ENCODE assay signal across 11 cellular contexts in the genomic region with DNA sequence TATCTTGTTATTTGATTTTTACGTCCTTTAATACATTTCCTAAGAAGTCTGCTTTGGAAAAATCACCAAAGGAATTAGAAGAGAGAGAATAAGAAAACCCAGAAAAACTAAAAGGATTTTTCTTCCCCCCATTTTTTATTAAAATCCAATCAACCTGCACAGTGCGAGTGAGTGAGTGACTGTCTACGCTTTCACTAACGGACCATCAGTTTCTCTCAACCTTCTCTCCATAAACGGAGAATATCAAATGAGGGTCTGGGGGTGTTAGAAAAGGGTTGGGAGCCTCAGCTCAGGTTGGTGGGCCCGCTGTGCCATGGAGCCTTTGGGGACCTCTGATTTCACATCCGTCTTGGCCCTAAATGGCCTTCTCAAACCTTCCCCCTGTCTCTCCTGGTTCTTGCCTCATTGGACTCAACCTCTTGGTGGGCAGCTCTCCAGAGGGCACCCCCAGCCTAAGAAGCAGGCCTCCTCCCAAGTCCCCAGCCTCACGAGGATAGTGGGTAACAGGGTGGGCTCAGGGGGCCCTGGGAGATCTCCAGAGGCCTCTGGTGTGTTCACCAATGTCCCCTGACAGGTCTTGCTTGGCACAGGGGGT. TPM values are rescaled to one million over a fixed set of nuclear protein-coding genes. Genes with fewer than 3 reads are reported as not detected.
DNase-seq lines count a peak whose midpoint lies in the region; ATAC-seq and TF ChIP-seq lines count a peak whose summit lies in the region.
"Had no signal": no experiment of that assay in that cellular context is flagged by ENCODE, and none has a peak within 500 bp of the region (broad histone marks: within the 10 kb centered on the region; RNA-seq: fewer than 3 reads in every experiment).

No MANE protein-coding gene starts in this region.

- intact Hi-C loops in CD8-positive, alpha-beta T cell (cut with DNase I, micrococcal nuclease): no loop called here
- intact Hi-C loops in PC-9 (cut with micrococcal nuclease; ENCODE audit: unreplicated experiment): no loop called here

- H3K9me3 Mint-ChIP-seq in CD8-positive, alpha-beta T cell: no peaks in the 10 kb centered on the region

- no peaks in the 10 kb centered on the region for H3K36me3 ChIP-seq in CD8-positive, alpha-beta T cell (ENCODE audit: insufficient read depth, low read length)
- H3K36me3 ChIP-seq in endocrine pancreas (ENCODE audit: control insufficient read depth, insufficient read depth, low read length): no peaks in the 10 kb centered on the region
- peaks cover 2% of the 10 kb centered on the region for H3K36me3 ChIP-seq in parathyroid adenoma (ENCODE audit: control insufficient read depth, insufficient read depth, low read length)
- no peaks in the 10 kb centered on the region for H3K36me3 ChIP-seq in PC-9 (ENCODE audit: low read depth)
- no peaks in the 10 kb centered on the region for H3K36me3 ChIP-seq in Karpas-422 (ENCODE audit: insufficient read depth, low read length)
- H3K36me3 ChIP-seq: left lung had no signal

- CTCF ChIA-PET in CD8-positive, alpha-beta T cell (lab: Charles Lee): no interaction called here
- CTCF ChIA-PET in PC-9 (lab: Charles Lee): no interaction called here

- H3K79me2 ChIP-seq in parathyroid adenoma (peaks cover 5% of the 10 kb centered on the region), PC-9 (ENCODE audit: low read depth) (no peaks in the 10 kb centered on the region), Karpas-422 (ENCODE audit: low read length) (no peaks in the 10 kb centered on the region)

- H2AFZ ChIP-seq in parathyroid adenoma (peak overlapping the region; percentile 80), PC-9 (no peak overlapping the region), Karpas-422 (ENCODE audit: low read length) (no peak overlapping the region)

- peaks cover 41% of the 10 kb centered on the region for H3K27me3 Mint-ChIP-seq in CD8-positive, alpha-beta T cell (ENCODE audit: low read depth)

- H3K27ac Mint-ChIP-seq in CD8-positive, alpha-beta T cell: no peak overlapping the region

- no peak overlapping the region for H3K27ac ChIP-seq in CD8-positive, alpha-beta T cell (ENCODE audit: low read depth, low read length)
- no peak overlapping the region for H3K27ac ChIP-seq in parathyroid adenoma
- no peak overlapping the region for H3K27ac ChIP-seq in PC-9
- H3K27ac ChIP-seq in Karpas-422 (ENCODE audit: low read length): no peak overlapping the region
- H3K27ac ChIP-seq: left lung had no signal

- BruUV-seq in PC-9 (replicated peaks; lab: Mats Ljungman, UMichigan): no TSS peak

- H3F3A ChIP-seq in PC-9 (ENCODE audit: insufficient read depth, low read depth): no peaks in the 10 kb centered on the region

- H3K9ac ChIP-seq in endocrine pancreas (ENCODE audit: control insufficient read depth, insufficient read depth, low read length) (no peak overlapping the region), parathyroid adenoma (no peak overlapping the region), Karpas-422 (ENCODE audit: low read length) (no peak overlapping the region)

- H3K4me1 Mint-ChIP-seq in CD8-positive, alpha-beta T cell (ENCODE audit: low read depth): peaks cover 4% of the 10 kb centered on the region

- no peaks in the 10 kb centered on the region for H3K36me3 Mint-ChIP-seq in CD8-positive, alpha-beta T cell

- H3K9me3 ChIP-seq in CD8-positive, alpha-beta T cell (ENCODE audit: low read length): no peaks in the 10 kb centered on the region
- H3K9me3 ChIP-seq in endocrine pancreas (ENCODE audit: control insufficient read depth, low read length) (no peaks in the 10 kb centered on the region), parathyroid adenoma (ENCODE audit: control insufficient read depth, low read length) (no peaks in the 10 kb centered on the region), PC-9 (ENCODE audit: insufficient read depth, low read depth) (no peaks in the 10 kb centered on the region), Karpas-422 (ENCODE audit: low read length) (no peaks in the 10 kb centered on the region)
- H3K9me3 ChIP-seq: left lung had no signal

- no peak overlapping the region for H3K4me3 ChIP-seq in CD8-positive, alpha-beta T cell (ENCODE audit: low read depth, low read length)
- H3K4me3 ChIP-seq in endocrine pancreas (ENCODE audit: control insufficient read depth, insufficient read depth, low read length) (peak overlapping the region; percentile 46), parathyroid adenoma (ENCODE audit: low read depth, low read length) (no peak overlapping the region), PC-9 (no peak overlapping the region), Karpas-422 (ENCODE audit: low read length) (no peak overlapping the region)
- H3K4me3 ChIP-seq: left lung had no signal

- no peak for TF ChIP-seq CTCF in CD8-positive, alpha-beta T cell (IDR thresholded peaks at IDR 0.05)
- TF ChIP-seq CTCF in parathyroid adenoma (IDR thresholded peaks at IDR 0.05) (no peak), PC-9 (conservative IDR thresholded peaks at IDR 0.05) (no peak)

- H3K4me2 ChIP-seq in parathyroid adenoma (ENCODE audit: low read length): peak overlapping the region; percentile 42
- no peak overlapping the region for H3K4me2 ChIP-seq in PC-9
- H3K4me2 ChIP-seq in Karpas-422 (ENCODE audit: low read depth, low read length, poor library complexity, severe bottlenecking): no peak overlapping the region

- H3K4me1 ChIP-seq in CD8-positive, alpha-beta T cell (ENCODE audit: insufficient read depth, low read length): no peaks in the 10 kb centered on the region
- H3K4me1 ChIP-seq in endocrine pancreas (ENCODE audit: control insufficient read depth, insufficient read depth, low read length) (no peaks in the 10 kb centered on the region), parathyroid adenoma (peaks cover 9% of the 10 kb centered on the region), PC-9 (replicated peaks; ENCODE audit: insufficient read depth) (no peaks in the 10 kb centered on the region), Karpas-422 (ENCODE audit: low read length) (no peaks in the 10 kb centered on the region)

- no peaks in the 10 kb centered on the region for H3K9me2 ChIP-seq in PC-9 (ENCODE audit: insufficient read depth)
- H3K9me2 ChIP-seq in Karpas-422 (replicated peaks; ENCODE audit: insufficient read depth, low read length): no peaks in the 10 kb centered on the region

- H4K20me1 ChIP-seq in PC-9 (ENCODE audit: insufficient read depth) (no peaks in the 10 kb centered on the region), Karpas-422 (ENCODE audit: insufficient read depth, low read depth, low read length) (no peaks in the 10 kb centered on the region)

- peak overlapping the region; percentile 37 for H3K4me3 Mint-ChIP-seq in CD8-positive, alpha-beta T cell

- ATAC-seq in CD8-positive, alpha-beta T cell: no peak
- ATAC-seq in GM21447 (IDR thresholded peaks at IDR 0.05; ENCODE audit: unreplicated experiment): no peak

- no peaks in the 10 kb centered on the region for H3K27me3 ChIP-seq in CD8-positive, alpha-beta T cell (ENCODE audit: insufficient read depth, low read length)
- H3K27me3 ChIP-seq in endocrine pancreas (ENCODE audit: control insufficient read depth, insufficient read depth, low read length) (no peaks in the 10 kb centered on the region), parathyroid adenoma (ENCODE audit: control insufficient read depth, insufficient read depth, low read length) (no peaks in the 10 kb centered on the region), PC-9 (ENCODE audit: insufficient read depth, low read depth) (peaks cover 24% of the 10 kb centered on the region), Karpas-422 (ENCODE audit: low read length) (no peaks in the 10 kb centered on the region)

- POLR2A ChIA-PET in CD8-positive, alpha-beta T cell (lab: Charles Lee): no interaction called here
- POLR2A ChIA-PET in PC-9 (lab: Charles Lee; ENCODE audit: unreplicated experiment): no interaction called here

- no peak for DNase-seq in CD8-positive, alpha-beta T cell
- DNase-seq in HuH-7.5 (ENCODE audit: low spot score) (peak; percentile 16), PC-9 (no peak), Karpas-422 (no peak), GF-D8 (lab: John Stamatoyannopoulos, UW) (no peak)
- DNase-seq: NCI-H1694 treated with DMSO at 0.1 percent for 48 hours had no signal

RNA-seq across cellular contexts. Expression of gene LRP3, which starts 0.8 kb away (rescaled TPM):
- total RNA-seq in CD8-positive, alpha-beta T cell: not detected
- 2.3 and 3.0 TPM in 2 replicates for total RNA-seq in PC-9 (2021)
- not detected in 2 replicates for total RNA-seq in Karpas-422 (2014; rRNA removed; shearing (Covaris generic); ENCODE audit: low replicate concordance)

RNA-seq across cellular contexts. Expression of gene SLC7A10, which starts 32.3 kb away (rescaled TPM):
- total RNA-seq in CD8-positive, alpha-beta T cell: not detected
- total RNA-seq in PC-9 (2021): not detected in 2 replicates
- total RNA-seq in Karpas-422 (2014; rRNA removed; shearing (Covaris generic); ENCODE audit: low replicate concordance): not detected in 2 replicates
- total RNA-seq: RPMI7951 had no signal
